Comparison of ENCODE assay signal across 32 cellular contexts in the genomic region with DNA sequence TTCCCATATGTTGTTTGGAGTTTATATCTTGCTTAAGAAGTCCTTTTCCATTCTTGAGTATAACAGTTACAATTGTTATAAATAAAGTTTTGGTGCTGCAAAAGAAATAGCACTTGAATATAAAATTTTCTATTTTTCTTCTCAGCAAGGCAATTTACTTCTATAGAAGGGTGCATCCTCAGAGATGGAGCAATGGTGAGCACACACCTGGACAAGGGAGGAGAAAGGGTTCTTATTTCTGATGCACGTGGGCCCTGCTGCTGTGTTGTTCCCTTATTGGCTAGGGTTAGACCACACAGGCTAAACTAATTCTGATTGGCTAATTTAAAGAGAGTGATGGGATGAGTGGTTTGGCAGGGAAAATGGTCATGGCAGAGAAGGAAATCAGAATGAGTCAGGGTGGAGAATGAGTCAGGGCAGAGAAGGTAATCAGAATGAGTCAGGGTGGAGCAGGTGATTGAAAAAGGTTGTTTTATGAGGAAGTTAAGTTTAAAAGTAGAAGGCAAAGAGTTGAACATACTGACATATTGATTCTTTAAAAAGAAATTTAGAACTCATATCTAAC. TPM values are rescaled to one million over a fixed set of nuclear protein-coding genes. Genes with fewer than 3 reads are reported as not detected.
A peak's percentile ranks its signal among the peaks of the same experiment; 100 is the strongest.
DNase-seq lines count a peak whose midpoint lies in the region; ATAC-seq, FAIRE-seq and TF ChIP-seq lines count a peak whose summit lies in the region.
"Had no signal": no experiment of that assay in that cellular context is flagged by ENCODE, and none has a peak within 500 bp of the region (broad histone marks: within the 10 kb centered on the region; RNA-seq: fewer than 3 reads in every experiment).

No MANE protein-coding gene starts in this region.

- H2AFZ ChIP-seq in H1 (ENCODE audit: low read length), result no peak overlapping the region

- H3K79me2 ChIP-seq in H1 (ENCODE audit: control insufficient read depth in 1 of 2, insufficient read depth in 2 of 2, low read length in 2 of 2), result no peaks in the 10 kb centered on the region

- no peaks in the 10 kb centered on the region for H4K20me1 ChIP-seq in H1 (replicated peaks in 1 of 2; ENCODE audit: control insufficient read depth in 1 of 2, insufficient read depth in 2 of 2, low read length in 2 of 2)

- TF ChIP-seq POLR2A in H1 (IDR thresholded peaks at IDR 0.05; ENCODE audit: control extremely low read depth in 1 of 2, low read depth in 2 of 2, low read length in 2 of 2) (no peak), erythroblast (IDR thresholded peaks at IDR 0.05; ENCODE audit: low read length) (no peak), uterus (IDR thresholded peaks at IDR 0.05) (no peak)

- H3K27ac Mint-ChIP-seq in activated CD8-positive, alpha-beta T cell treated with anti-CD3 and anti-CD28 coated beads for 36 hours, result no peak overlapping the region
- no peak overlapping the region for H3K27ac Mint-ChIP-seq in activated CD8-positive, alpha-beta T cell treated with anti-CD3 and anti-CD28 coated beads, Interleukin-2, amount 10 ng/mL, durations not matched to agents 7 days and 5 days
- H3K27ac Mint-ChIP-seq: activated B cell treated with CpG ODN at 0.5 μM for 24 hours; activated naive CD4-positive, alpha-beta T cell treated with anti-CD3 and anti-CD28 coated beads, Interleukin-2, amount 50 U/mL, for 24 hours; activated T-helper 2 cell treated with anti-CD3 and anti-CD28 coated beads, Interferon-gamma antibody, Interleukin-2, Interleukin-4, amounts not matched to agents 10 μg/mL and 5 μg/mL and 100 μg/mL, durations not matched to agents 14 hours and 24 hours and 36 hours; CD4-positive, CD25-positive, alpha-beta regulatory T cell; natural killer cell treated with Interleukin-12 subunit alpha and Interleukin-12 subunit beta and Interleukin-15 and Interleukin-18, amount 100 ng/mL, for 72 hours; stimulated activated naive CD8-positive, alpha-beta T cell treated with anti-CD3 and anti-CD28 coated beads, Interleukin-15, amount 100 ng/mL, for 72 hours had no signal

- POLR2A ChIA-PET in activated CD8-positive, alpha-beta T cell treated with anti-CD3 and anti-CD28 coated beads for 36 hours (lab: Charles Lee), result no interaction called here
- POLR2A ChIA-PET in activated CD8-positive, alpha-beta T cell treated with anti-CD3 and anti-CD28 coated beads, Interleukin-2, amount 10 ng/mL, durations not matched to agents 7 days and 5 days (lab: Charles Lee), result no interaction called here
- POLR2A ChIA-PET in H1 (lab: Charles Lee; ENCODE audit: partially characterized antibody), result no interaction called here

- H3K27me3 ChIP-seq in H1 (replicated peaks in 1 of 4; ENCODE audit: control insufficient read depth in 3 of 4, extremely low read depth in 1 of 4, insufficient read depth in 3 of 4, low read length in 3 of 4) (no peaks in the 10 kb centered on the region), uterus (no peaks in the 10 kb centered on the region)

- CTCF ChIA-PET in activated CD8-positive, alpha-beta T cell treated with anti-CD3 and anti-CD28 coated beads for 36 hours (lab: Charles Lee), result no interaction called here
- CTCF ChIA-PET in activated CD8-positive, alpha-beta T cell treated with anti-CD3 and anti-CD28 coated beads, Interleukin-2, amount 10 ng/mL, durations not matched to agents 7 days and 5 days (lab: Charles Lee), result no interaction called here
- CTCF ChIA-PET in H1 (lab: Charles Lee; ENCODE audit: partially characterized antibody), result interaction anchor here (0.9 kb wide), 1 partner anchor 29 kb away, joined by 3 read pairs; no protein-coding TSS in a partner anchor

- H3K9me3 ChIP-seq in H1 (ENCODE audit: insufficient read depth in 2 of 2, low read depth in 1 of 2, low read length in 1 of 2) (no peaks in the 10 kb centered on the region), uterus (no peaks in the 10 kb centered on the region)

- no peak overlapping the region for H2BK15ac ChIP-seq in H1 (ENCODE audit: low read length)

- H2AK5ac ChIP-seq in H1 (ENCODE audit: low read depth, low read length), result no peak overlapping the region

- H3K4me1 ChIP-seq in H1 (replicated peaks in 1 of 4; ENCODE audit: control insufficient read depth in 3 of 4, insufficient read depth in 4 of 4, low read length in 3 of 4) (peaks cover 4 to 17% (median 9%) of the 10 kb centered on the region in 4 experiments; a peak in 5 of 7 replicates), uterus (no peaks in the 10 kb centered on the region)

- H3K23ac ChIP-seq in H1 (ENCODE audit: insufficient read length), result no peak overlapping the region

- H3K18ac ChIP-seq in H1 (ENCODE audit: extremely low read depth, low read length), result 0 out of 2 replicates have a peak overlapping the region, but pooled peaks have one; percentile 22

- peaks cover 12% of the 10 kb centered on the region for H3K4me1 Mint-ChIP-seq in activated CD8-positive, alpha-beta T cell treated with anti-CD3 and anti-CD28 coated beads for 36 hours (ENCODE audit: low read depth)
- peaks cover 6% of the 10 kb centered on the region for H3K4me1 Mint-ChIP-seq in activated CD8-positive, alpha-beta T cell treated with anti-CD3 and anti-CD28 coated beads, Interleukin-2, amount 10 ng/mL, durations not matched to agents 7 days and 5 days (ENCODE audit: low read depth)
- H3K4me1 Mint-ChIP-seq: activated B cell treated with CpG ODN at 0.5 μM for 24 hours; activated naive CD4-positive, alpha-beta T cell treated with anti-CD3 and anti-CD28 coated beads, Interleukin-2, amount 50 U/mL, for 24 hours; CD4-positive, CD25-positive, alpha-beta regulatory T cell; stimulated activated naive CD8-positive, alpha-beta T cell treated with anti-CD3 and anti-CD28 coated beads, Interleukin-15, amount 100 ng/mL, for 72 hours had no signal

- peak overlapping the region; percentile 23; the same call in 1 of the 2 replicates for H2BK20ac ChIP-seq in H1 (ENCODE audit: low read length)

- no peaks in the 10 kb centered on the region for H3K27me3 Mint-ChIP-seq in activated CD8-positive, alpha-beta T cell treated with anti-CD3 and anti-CD28 coated beads for 36 hours
- H3K27me3 Mint-ChIP-seq in activated CD8-positive, alpha-beta T cell treated with anti-CD3 and anti-CD28 coated beads, Interleukin-2, amount 10 ng/mL, durations not matched to agents 7 days and 5 days (ENCODE audit: low read depth), result peaks cover 2% of the 10 kb centered on the region
- H3K27me3 Mint-ChIP-seq: activated B cell treated with CpG ODN at 0.5 μM for 24 hours; activated naive CD4-positive, alpha-beta T cell treated with anti-CD3 and anti-CD28 coated beads, Interleukin-2, amount 50 U/mL, for 24 hours; CD4-positive, CD25-positive, alpha-beta regulatory T cell; natural killer cell treated with Interleukin-12 subunit alpha and Interleukin-12 subunit beta and Interleukin-15 and Interleukin-18, amount 100 ng/mL, for 72 hours had no signal

- WGBS in H1 (ENCODE audit: extremely low coverage in 1 of 2, insufficient coverage in 1 of 2, insufficient read length in 1 of 2, insufficient replicate concordance in 2 of 2, low coverage in 1 of 2, low lambda C conversion rate in 2 of 2, missing lambda C conversion rate in 1 of 2), 2 experiments, result 20% methylated on average over 1 of the region's 1 CpG; no CpG with 5 or more reads in 1 of the 2 experiments

- H4K5ac ChIP-seq in H1 (ENCODE audit: insufficient read length, low read depth, low read length), result no peak overlapping the region

- DNase-seq in activated CD8-positive, alpha-beta T cell treated with anti-CD3 and anti-CD28 coated beads for 36 hours, result peak; percentile 2
- DNase-seq in activated CD8-positive, alpha-beta T cell treated with anti-CD3 and anti-CD28 coated beads, Interleukin-2, amount 10 ng/mL, durations not matched to agents 7 days and 5 days, result no peak
- DNase-seq in M059J (ENCODE audit: low read depth), result peak; percentile 33
- DNase-seq in H1 (ENCODE audit: low read depth in 1 of 2, low spot score in 2 of 2), result no peak
- DNase-seq in kidney tubule cell (ENCODE audit: low spot score), result peak; percentile 87
- DNase-seq in erythroblast (lab: John Stamatoyannopoulos, UW), result no peak
- no peak for DNase-seq in uterus
- DNase-seq: 8988T; activated B cell treated with CpG ODN at 0.5 μM for 24 hours; activated CD4-positive, alpha-beta T cell treated with anti-CD3 and anti-CD28 coated beads, Interleukin-2, amount 50 U/mL, for 4 hours; activated CD8-positive, alpha-beta memory T cell treated with anti-CD3 and anti-CD28 coated beads, Interleukin-2, amount 50 U/mL, for 4 hours; anterior cingulate cortex; CD4-positive, CD25-positive, alpha-beta regulatory T cell; central memory CD4-positive, alpha-beta T cell; HCEC 1CT; kidney glomerular epithelial cell; mucosa of descending colon; NCI-H1105; NCI-H1930; NCI-H526 treated with DMSO at 0.1 percent for 48 hours; stimulated activated naive CD8-positive, alpha-beta T cell treated with anti-CD3 and anti-CD28 coated beads, Interleukin-15, amount 100 ng/mL, for 72 hours; SW 1271; T1000 had no signal

- H3K36me3 ChIP-seq in H1 (ENCODE audit: control insufficient read depth in 2 of 4, insufficient read depth in 4 of 4, low read length in 3 of 4) (no peaks in the 10 kb centered on the region), uterus (no peaks in the 10 kb centered on the region)

- H2BK12ac ChIP-seq in H1 (ENCODE audit: low read depth, low read length), result no peak overlapping the region

- H3K23me2 ChIP-seq in H1 (ENCODE audit: low read depth, low read length), result no peaks in the 10 kb centered on the region

- TF ChIP-seq CTCF in activated CD8-positive, alpha-beta T cell treated with anti-CD3 and anti-CD28 coated beads for 36 hours (IDR thresholded peaks at IDR 0.05), result no peak
- TF ChIP-seq CTCF in H1 (IDR thresholded peaks at IDR 0.05; ENCODE audit: control extremely low read depth in 1 of 3, insufficient read depth in 1 of 3, low read depth in 1 of 3, low read length in 3 of 3) (no peak), uterus (IDR thresholded peaks at IDR 0.05) (no peak)

- no peak overlapping the region for H3K4ac ChIP-seq in H1 (replicated peaks; ENCODE audit: insufficient read length, low read depth, low read length)

- no peak overlapping the region for H3K4me2 ChIP-seq in H1 (ENCODE audit: insufficient read depth in 1 of 2, low read depth in 2 of 2, low read length in 2 of 2)

- H3K9ac ChIP-seq in H1 (replicated peaks in 1 of 4; ENCODE audit: extremely low read depth in 1 of 4, low read depth in 3 of 4, low read length in 3 of 4), result no peak overlapping the region

- peaks cover 25% of the 10 kb centered on the region for H3K9me3 Mint-ChIP-seq in activated CD8-positive, alpha-beta T cell treated with anti-CD3 and anti-CD28 coated beads for 36 hours
- peaks cover 10% of the 10 kb centered on the region for H3K9me3 Mint-ChIP-seq in activated CD8-positive, alpha-beta T cell treated with anti-CD3 and anti-CD28 coated beads, Interleukin-2, amount 10 ng/mL, durations not matched to agents 7 days and 5 days (ENCODE audit: insufficient read depth)

- TF ChIP-seq RAD21 in H1 (IDR thresholded peaks at IDR 0.05 in 1 of 2, conservative IDR thresholded peaks at IDR 0.05 in 1 of 2; ENCODE audit: low read depth in 2 of 2, low read length in 2 of 2), result no peak

- H3K56ac ChIP-seq in H1 (replicated peaks; ENCODE audit: insufficient read length, low read depth, low read length), result no peak overlapping the region

- ATAC-seq in activated CD8-positive, alpha-beta T cell treated with anti-CD3 and anti-CD28 coated beads for 36 hours, result no peak
- ATAC-seq in activated CD8-positive, alpha-beta T cell treated with anti-CD3 and anti-CD28 coated beads, Interleukin-2, amount 10 ng/mL, durations not matched to agents 7 days and 5 days, result no peak
- no peak for ATAC-seq in HG03175 (IDR thresholded peaks at IDR 0.05; ENCODE audit: unreplicated experiment)
- ATAC-seq: mucosa of descending colon; natural killer cell treated with Interleukin-12 subunit alpha and Interleukin-12 subunit beta and Interleukin-15 and Interleukin-18, amount 100 ng/mL, for 72 hours; stimulated activated naive CD8-positive, alpha-beta T cell treated with anti-CD3 and anti-CD28 coated beads, Interleukin-15, amount 100 ng/mL, for 72 hours had no signal

- peak overlapping the region; percentile 50; the same call in 1 of the 2 replicates for H2BK5ac ChIP-seq in H1 (ENCODE audit: low read depth, low read length)

- H3K4me3 ChIP-seq in H1 (ENCODE audit: extremely low read depth in 1 of 4, insufficient read depth in 2 of 4, low read depth in 3 of 4, low read length in 4 of 4), result no peak overlapping the region
- H3K4me3 ChIP-seq in uterus, result no peak overlapping the region
- H3K4me3 ChIP-seq: lung, mucosa of descending colon, skin epidermis had no signal

- H3K27ac ChIP-seq in H1 (ENCODE audit: low read depth, low read length) (no peak overlapping the region), uterus (no peak overlapping the region)
- H3K27ac ChIP-seq: skin epidermis had no signal

- H3K4me3 Mint-ChIP-seq in activated CD8-positive, alpha-beta T cell treated with anti-CD3 and anti-CD28 coated beads for 36 hours, result no peak overlapping the region
- H3K4me3 Mint-ChIP-seq in activated CD8-positive, alpha-beta T cell treated with anti-CD3 and anti-CD28 coated beads, Interleukin-2, amount 10 ng/mL, durations not matched to agents 7 days and 5 days, result no peak overlapping the region
- H3K4me3 Mint-ChIP-seq: activated B cell treated with CpG ODN at 0.5 μM for 24 hours; activated naive CD4-positive, alpha-beta T cell treated with anti-CD3 and anti-CD28 coated beads, Interleukin-2, amount 50 U/mL, for 24 hours; CD4-positive, CD25-positive, alpha-beta regulatory T cell; natural killer cell treated with Interleukin-12 subunit alpha and Interleukin-12 subunit beta and Interleukin-15 and Interleukin-18, amount 100 ng/mL, for 72 hours; stimulated activated naive CD8-positive, alpha-beta T cell treated with anti-CD3 and anti-CD28 coated beads, Interleukin-15, amount 100 ng/mL, for 72 hours had no signal

- intact Hi-C loops in activated CD8-positive, alpha-beta T cell treated with anti-CD3 and anti-CD28 coated beads for 36 hours (cut with micrococcal nuclease), result no loop called here
- intact Hi-C loops in uterus (cut with DNase I; ENCODE audit: low total_unique reads), result no loop called here

- peaks cover 2% of the 10 kb centered on the region for H3K36me3 Mint-ChIP-seq in activated CD8-positive, alpha-beta T cell treated with anti-CD3 and anti-CD28 coated beads for 36 hours (ENCODE audit: low read depth)
- H3K36me3 Mint-ChIP-seq in activated CD8-positive, alpha-beta T cell treated with anti-CD3 and anti-CD28 coated beads, Interleukin-2, amount 10 ng/mL, durations not matched to agents 7 days and 5 days (ENCODE audit: low read depth), result no peaks in the 10 kb centered on the region

- no peak for FAIRE-seq in H1 (lab: Jason Lieb, UNC)
- FAIRE-seq: G401.6 had no signal

- no peak overlapping the region for H4K91ac ChIP-seq in H1 (replicated peaks; ENCODE audit: insufficient read length, low read length)

- H3K14ac ChIP-seq in H1 (ENCODE audit: insufficient read length), result no peak overlapping the region

- no peak overlapping the region for H4K8ac ChIP-seq in H1 (ENCODE audit: extremely low read depth, insufficient read depth, low read length)

- H3K79me1 ChIP-seq in H1 (ENCODE audit: low read depth, low read length), result no peaks in the 10 kb centered on the region

- no peak for TF ChIP-seq EP300 in H1 (IDR thresholded peaks at IDR 0.05; ENCODE audit: borderline replicate concordance in 1 of 2, low read depth in 2 of 2, low read length in 2 of 2)

- no peak overlapping the region for H2BK120ac ChIP-seq in H1 (replicated peaks; ENCODE audit: low read depth, low read length)

RNA-seq across cellular contexts. Expression of a gene that starts 38.0 kb away (rescaled TPM):
- total RNA-seq in activated CD8-positive, alpha-beta T cell treated with anti-CD3 and anti-CD28 coated beads for 36 hours, result not detected
- total RNA-seq in activated CD8-positive, alpha-beta T cell treated with anti-CD3 and anti-CD28 coated beads, Interleukin-2, amount 10 ng/mL, durations not matched to agents 7 days and 5 days, result not detected
- not detected in 2 replicates for total RNA-seq in M059J (2014; rRNA removed; shearing (Covaris generic))
- not detected in 2 replicates for total RNA-seq in H1 (2021; fragmentation: NEBNext Ultra II Directional; extraction: Animal tissue kit (Norgen Biotek cat#: 25700))
- not detected in 2 replicates for polyA plus RNA-seq in H1 (2011; rRNA removed)
- not detected for polyA plus RNA-seq in H1 (2011; cell fraction: cytosol; rRNA removed)
- not detected for polyA plus RNA-seq in H1 (2011; cell fraction: nucleus; rRNA removed)
- polyA plus RNA-seq in H1 (2012, experiment 1 of 2), result not detected in 4 replicates
- polyA plus RNA-seq in H1 (2012, experiment 2 of 2), result not detected
- polyA plus RNA-seq in H1 (2013, experiment 1 of 2), result not detected
- polyA plus RNA-seq in H1 (2013, experiment 2 of 2), result not detected
- polyA minus RNA-seq in H1 (2011; rRNA and poly(A)+ RNA removed), result not detected in 2 replicates
- not detected for polyA minus RNA-seq in H1 (2011; cell fraction: cytosol; rRNA and poly(A)+ RNA removed)
- not detected for polyA minus RNA-seq in H1 (2011; cell fraction: nucleus; rRNA and poly(A)+ RNA removed)
- total RNA-seq in uterus, result not detected
- total RNA-seq: activated B cell treated with CpG ODN at 0.5 μM for 24 hours; activated T-helper 2 cell treated with anti-CD3 and anti-CD28 coated beads, Interferon-gamma antibody, Interleukin-2, Interleukin-4, amounts not matched to agents 10 μg/mL and 5 μg/mL and 100 μg/mL, durations not matched to agents 14 hours and 24 hours and 36 hours; CD4-positive, CD25-positive, alpha-beta regulatory T cell; lung; mucosa of descending colon; natural killer cell treated with Interleukin-12 subunit alpha and Interleukin-12 subunit beta and Interleukin-15 and Interleukin-18, amount 100 ng/mL, for 72 hours; osteoblast had no signal
- polyA plus RNA-seq: CD4-positive, CD25-positive, alpha-beta regulatory T cell; lung; thymus had no signal

RNA-seq across cellular contexts. Expression of a gene that starts 39.3 kb away (rescaled TPM):
- not detected for total RNA-seq in activated CD8-positive, alpha-beta T cell treated with anti-CD3 and anti-CD28 coated beads for 36 hours
- not detected for total RNA-seq in activated CD8-positive, alpha-beta T cell treated with anti-CD3 and anti-CD28 coated beads, Interleukin-2, amount 10 ng/mL, durations not matched to agents 7 days and 5 days
- total RNA-seq in M059J (2014; rRNA removed; shearing (Covaris generic)), result not detected in 2 replicates
- not detected in 2 replicates for total RNA-seq in H1 (2021; fragmentation: NEBNext Ultra II Directional; extraction: Animal tissue kit (Norgen Biotek cat#: 25700))
- not detected in 2 replicates for polyA plus RNA-seq in H1 (2011; rRNA removed)
- not detected for polyA plus RNA-seq in H1 (2011; cell fraction: cytosol; rRNA removed)
- polyA plus RNA-seq in H1 (2011; cell fraction: nucleus; rRNA removed), result not detected
- not detected in 4 replicates for polyA plus RNA-seq in H1 (2012, experiment 1 of 2)
- polyA plus RNA-seq in H1 (2012, experiment 2 of 2), result not detected
- polyA plus RNA-seq in H1 (2013, experiment 1 of 2), result not detected
- polyA plus RNA-seq in H1 (2013, experiment 2 of 2), result not detected
- not detected in 2 replicates for polyA minus RNA-seq in H1 (2011; rRNA and poly(A)+ RNA removed)
- polyA minus RNA-seq in H1 (2011; cell fraction: cytosol; rRNA and poly(A)+ RNA removed), result not detected
- not detected for polyA minus RNA-seq in H1 (2011; cell fraction: nucleus; rRNA and poly(A)+ RNA removed)
- not detected for total RNA-seq in uterus
- total RNA-seq: activated B cell treated with CpG ODN at 0.5 μM for 24 hours; activated T-helper 2 cell treated with anti-CD3 and anti-CD28 coated beads, Interferon-gamma antibody, Interleukin-2, Interleukin-4, amounts not matched to agents 10 μg/mL and 5 μg/mL and 100 μg/mL, durations not matched to agents 14 hours and 24 hours and 36 hours; CD4-positive, CD25-positive, alpha-beta regulatory T cell; lung; mucosa of descending colon; natural killer cell treated with Interleukin-12 subunit alpha and Interleukin-12 subunit beta and Interleukin-15 and Interleukin-18, amount 100 ng/mL, for 72 hours; osteoblast had no signal
- polyA plus RNA-seq: CD4-positive, CD25-positive, alpha-beta regulatory T cell; lung had no signal

Comparison
In these comparisons a context has a peak if more than half of its experiments do, and no peak if none do; other contexts are left out.
1. DNase-seq: peak in activated CD8-positive, alpha-beta T cell treated with anti-CD3 and anti-CD28 coated beads for 36 hours (single experiment), M059J (single experiment) and kidney tubule cell (single experiment); none in activated CD8-positive, alpha-beta T cell treated with anti-CD3 and anti-CD28 coated beads, Interleukin-2, amount 10 ng/mL, durations not matched to agents 7 days and 5 days (single experiment), H1 (0 of 2), erythroblast (0 of 2) and uterus (0 of 2).